10 cellular contexts compared by ENCODE assay signal in genomic region chr1:113872219-113872934, GRCh38. TPM values are rescaled to one million over a fixed set of nuclear protein-coding genes. Genes with fewer than 3 reads are reported as not detected.
DNase-seq lines count a peak whose midpoint lies in the region; ATAC-seq and TF ChIP-seq lines count a peak whose summit lies in the region.
"Had no signal": no experiment of that assay in that cellular context is flagged by ENCODE, and none has a peak within 500 bp of the region (broad histone marks: within the 10 kb centered on the region; RNA-seq: fewer than 3 reads in every experiment).

No MANE protein-coding gene starts in this region.

- no peaks in the 10 kb centered on the region for H3K9me3 Mint-ChIP-seq in activated CD4-positive, alpha-beta T cell treated with anti-CD3 and anti-CD28 coated beads, Interleukin-2, amount 10 ng/mL, durations not matched to agents 24 days and 14 days

- TF ChIP-seq POLR2A in NB4 (IDR thresholded peaks at IDR 0.05; ENCODE audit: extremely low read depth, insufficient read length) = no peak
- TF ChIP-seq POLR2A in stomach (IDR thresholded peaks at IDR 0.05) = no peak
- no peak for TF ChIP-seq POLR2A in uterus (IDR thresholded peaks at IDR 0.05)

- no peaks in the 10 kb centered on the region for H3K27me3 ChIP-seq in stomach
- H3K27me3 ChIP-seq in uterus = no peaks in the 10 kb centered on the region

- DNase-seq in activated CD4-positive, alpha-beta T cell treated with anti-CD3 and anti-CD28 coated beads, Interleukin-2, amount 10 ng/mL, durations not matched to agents 24 days and 14 days = peak; percentile 80
- DNase-seq in activated CD4-positive, alpha-beta T cell treated with anti-CD3 and anti-CD28 coated beads for 4 hours = no peak
- DNase-seq in NB4 (ENCODE audit: low read depth) (peak; percentile 78), choroid plexus epithelial cell (ENCODE audit: low read depth) (peak; percentile 23), stomach (no peak), uterus (no peak), NCI-H526 (lab: John Stamatoyannopoulos, UW) (no peak)
- DNase-seq: foreskin melanocyte, WERI-Rb-1 had no signal

- intact Hi-C loops in activated CD4-positive, alpha-beta T cell treated with anti-CD3 and anti-CD28 coated beads, Interleukin-2, amount 10 ng/mL, durations not matched to agents 24 days and 14 days (cut with micrococcal nuclease) = loop anchor here (5.0 kb wide), 1 partner anchor 35 kb away; no protein-coding TSS in a partner anchor
- intact Hi-C loops in stomach (cut with DNase I; ENCODE audit: low total_unique reads) (no loop called here), uterus (cut with DNase I; ENCODE audit: low total_unique reads) (no loop called here)

- H3K4me1 ChIP-seq in stomach (peaks cover 0 to 14% (median 4%) of the 10 kb centered on the region in 4 donors), uterus (no peaks in the 10 kb centered on the region)

- ATAC-seq in GM18858 (IDR thresholded peaks at IDR 0.05; ENCODE audit: unreplicated experiment) = no peak

- H3K27ac Mint-ChIP-seq in activated CD4-positive, alpha-beta T cell treated with anti-CD3 and anti-CD28 coated beads, Interleukin-2, amount 10 ng/mL, durations not matched to agents 24 days and 14 days = peak overlapping the region; percentile 96

- H3K4me3 ChIP-seq in NB4 (ENCODE audit: low read depth, low read length) = peak overlapping the region; percentile 21
- H3K4me3 ChIP-seq in choroid plexus epithelial cell (ENCODE audit: low read depth, low read length) = no peak overlapping the region
- H3K4me3 ChIP-seq in stomach = no peak overlapping the region
- no peak overlapping the region for H3K4me3 ChIP-seq in uterus

- peaks cover 2% of the 10 kb centered on the region for H3K27me3 Mint-ChIP-seq in activated CD4-positive, alpha-beta T cell treated with anti-CD3 and anti-CD28 coated beads, Interleukin-2, amount 10 ng/mL, durations not matched to agents 24 days and 14 days

- TF ChIP-seq CTCF in NB4 (IDR thresholded peaks at IDR 0.05; ENCODE audit: low read depth, low read length) (no peak), choroid plexus epithelial cell (conservative IDR thresholded peaks at IDR 0.05; ENCODE audit: low read depth, low read length) (no peak), stomach (IDR thresholded peaks at IDR 0.05) (no peak), uterus (IDR thresholded peaks at IDR 0.05) (no peak)

- H3K9me3 ChIP-seq in stomach (no peaks in the 10 kb centered on the region), uterus (no peaks in the 10 kb centered on the region)

- H3K4me1 Mint-ChIP-seq in activated CD4-positive, alpha-beta T cell treated with anti-CD3 and anti-CD28 coated beads, Interleukin-2, amount 10 ng/mL, durations not matched to agents 24 days and 14 days = peaks cover 59% of the 10 kb centered on the region

- H3K36me3 ChIP-seq in stomach (no peaks in the 10 kb centered on the region), uterus (no peaks in the 10 kb centered on the region)
- H3K36me3 ChIP-seq: WERI-Rb-1 had no signal

- peaks cover 26% of the 10 kb centered on the region for H3K36me3 Mint-ChIP-seq in activated CD4-positive, alpha-beta T cell treated with anti-CD3 and anti-CD28 coated beads, Interleukin-2, amount 10 ng/mL, durations not matched to agents 24 days and 14 days (ENCODE audit: low read depth)

- peak overlapping the region in 4 of 5 donors; percentile 38 to 82 (median 69) for H3K27ac ChIP-seq in stomach
- H3K27ac ChIP-seq in uterus = no peak overlapping the region
- H3K27ac ChIP-seq: WERI-Rb-1 had no signal

- no peak for TF ChIP-seq EP300 in stomach (IDR thresholded peaks at IDR 0.05)

- peak overlapping the region; percentile 94 for H3K4me3 Mint-ChIP-seq in activated CD4-positive, alpha-beta T cell treated with anti-CD3 and anti-CD28 coated beads, Interleukin-2, amount 10 ng/mL, durations not matched to agents 24 days and 14 days

RNA-seq across cellular contexts. Expression of gene PTPN22, which starts 0.9 kb away (rescaled TPM):
- 60.4 and 64.1 TPM in 2 replicates for total RNA-seq in activated CD4-positive, alpha-beta T cell treated with anti-CD3 and anti-CD28 coated beads, Interleukin-2, amount 10 ng/mL, durations not matched to agents 24 days and 14 days
- total RNA-seq in stomach (1 to 10 TPM in 4 of 5 donors, not detected in 1; 1.7 to 8.5 (median 4.2) TPM), uterus (1 to 10 TPM in 3 of 4 donors, under 1 TPM in 1; 0.85 to 8.8 (median 2.1) TPM)
- polyA plus RNA-seq in stomach = 1 to 10 TPM in 2 of 3 donors, under 1 TPM in 1; 0.93 to 2.1 (median 1.6) TPM

RNA-seq across cellular contexts. Expression of gene BCL2L15, which starts 15.0 kb away (rescaled TPM):
- 0.40 and 1.0 TPM in 2 replicates for total RNA-seq in activated CD4-positive, alpha-beta T cell treated with anti-CD3 and anti-CD28 coated beads, Interleukin-2, amount 10 ng/mL, durations not matched to agents 24 days and 14 days
- total RNA-seq in stomach = 100 to 1,000 TPM in 1 of 5 donors, 10 to 100 TPM in 4; 33.3 to 425 (median 46.0) TPM
- polyA plus RNA-seq in stomach = 10 to 100 TPM; 11.3 to 34.1 (median 22.1) TPM
- total RNA-seq in uterus = 1 to 10 TPM in 2 of 4 donors, not detected in 2; 1.4 to 3.1 TPM

RNA-seq across cellular contexts. Expression of gene AP4B1, which starts 32.2 kb away (rescaled TPM):
- total RNA-seq in activated CD4-positive, alpha-beta T cell treated with anti-CD3 and anti-CD28 coated beads, Interleukin-2, amount 10 ng/mL, durations not matched to agents 24 days and 14 days = 41.7 and 42.3 TPM in 2 replicates
- 10 to 100 TPM in 3 of 5 donors, 1 to 10 TPM in 2; 4.0 to 34.0 (median 11.7) TPM for total RNA-seq in stomach
- 10 to 100 TPM in 2 of 3 donors, 1 to 10 TPM in 1; 8.8 to 21.5 (median 11.8) TPM for polyA plus RNA-seq in stomach
- 10 to 100 TPM in 3 of 4 donors, 1 to 10 TPM in 1; 2.8 to 47.8 (median 18.5) TPM for total RNA-seq in uterus

RNA-seq across cellular contexts. Expression of gene DCLRE1B, which starts 32.7 kb away (rescaled TPM):
- total RNA-seq in activated CD4-positive, alpha-beta T cell treated with anti-CD3 and anti-CD28 coated beads, Interleukin-2, amount 10 ng/mL, durations not matched to agents 24 days and 14 days = 21.5 and 22.5 TPM in 2 replicates
- 1 to 10 TPM in 2 of 5 donors, under 1 TPM in 1, not detected in 2; 0.45 to 3.9 (median 3.0) TPM for total RNA-seq in stomach
- 1 to 10 TPM; 1.2 to 2.2 (median 1.6) TPM for polyA plus RNA-seq in stomach
- 1 to 10 TPM; 1.5 to 7.2 (median 3.9) TPM for total RNA-seq in uterus

RNA-seq across cellular contexts. Expression of gene HIPK1, which starts 56.7 kb away (rescaled TPM):
- 81.3 and 85.9 TPM in 2 replicates for total RNA-seq in activated CD4-positive, alpha-beta T cell treated with anti-CD3 and anti-CD28 coated beads, Interleukin-2, amount 10 ng/mL, durations not matched to agents 24 days and 14 days
- 10 to 100 TPM; 22.0 to 70.3 (median 42.0) TPM for total RNA-seq in stomach
- polyA plus RNA-seq in stomach = 10 to 100 TPM in 2 of 3 donors, 1 to 10 TPM in 1; 8.7 to 22.6 (median 12.8) TPM
- total RNA-seq in uterus = 10 to 100 TPM; 21.5 to 92.7 (median 39.7) TPM

Comparison
In these comparisons a context has a peak if more than half of its experiments do, and no peak if none do; other contexts are left out.
1. DNase-seq: peak in activated CD4-positive, alpha-beta T cell treated with anti-CD3 and anti-CD28 coated beads, Interleukin-2, amount 10 ng/mL, durations not matched to agents 24 days and 14 days (single experiment), NB4 (single experiment) and choroid plexus epithelial cell (single experiment); none in activated CD4-positive, alpha-beta T cell treated with anti-CD3 and anti-CD28 coated beads for 4 hours (0 of 2), stomach (single experiment), uterus (0 of 2) and NCI-H526 (0 of 2).
2. H3K27ac ChIP-seq: peak in stomach (4 of 5); none in uterus (0 of 2).
3. RNA of gene BCL2L15, which starts 15.0 kb away (total RNA-seq): 33.3 to 425 TPM in stomach; 1.4 to 3.1 TPM in uterus and 0.40 to 1.0 TPM in activated CD4-positive, alpha-beta T cell treated with anti-CD3 and anti-CD28 coated beads, Interleukin-2, amount 10 ng/mL, durations not matched to agents 24 days and 14 days; every median in the first group is over 4 times any median in the second.